22 cellular contexts compared by ENCODE assay signal in the genomic region with DNA sequence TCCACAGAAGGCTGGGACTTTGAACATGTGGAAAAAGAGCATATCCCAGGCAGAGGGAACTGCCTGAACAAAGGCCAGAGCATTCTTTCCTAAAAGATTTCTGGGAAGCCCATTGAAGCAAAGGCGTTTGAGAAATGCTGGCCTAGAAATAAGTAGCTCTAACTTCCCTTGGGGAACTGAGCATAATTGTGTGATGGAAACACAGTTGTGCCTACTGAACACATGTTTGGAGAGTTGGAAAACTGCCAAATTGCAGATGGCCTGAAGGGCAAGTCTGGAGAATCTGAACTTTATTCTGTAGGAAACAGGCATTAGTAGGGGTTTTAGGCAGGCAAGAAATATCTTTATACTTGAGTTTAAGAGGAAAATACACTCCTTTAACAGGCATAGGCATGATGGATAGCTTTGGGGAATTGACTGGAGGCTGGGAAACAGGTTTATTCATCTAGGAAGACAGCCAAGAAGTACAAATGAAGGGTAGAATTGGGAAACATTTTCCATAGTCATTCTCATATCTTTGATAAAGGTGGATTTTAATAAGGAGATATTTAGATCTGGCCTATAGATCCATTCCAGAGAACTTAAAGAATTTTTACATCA.
DNase-seq lines count a peak whose midpoint lies in the region; ATAC-seq, FAIRE-seq and TF ChIP-seq lines count a peak whose summit lies in the region.
"Had no signal": no experiment of that assay in that cellular context is flagged by ENCODE, and none has a peak within 500 bp of the region (broad histone marks: within the 10 kb centered on the region; RNA-seq: fewer than 3 reads in every experiment).

No MANE protein-coding gene starts in this region.

- H3K79me2 ChIP-seq in smooth muscle cell (ENCODE audit: low read depth), result no peaks in the 10 kb centered on the region

- intact Hi-C loops in sigmoid colon (cut with DNase I) (no loop called here), tibial artery (cut with DNase I; ENCODE audit: low total_unique reads) (no loop called here)

- no peak for TF ChIP-seq EP300 in sigmoid colon (IDR thresholded peaks at IDR 0.05)

- H3K9me3 ChIP-seq in smooth muscle cell (replicated peaks; ENCODE audit: low read depth), result no peaks in the 10 kb centered on the region
- no peaks in the 10 kb centered on the region for H3K9me3 ChIP-seq in sigmoid colon
- no peaks in the 10 kb centered on the region for H3K9me3 ChIP-seq in tibial artery
- H3K9me3 ChIP-seq: SJSA1 had no signal

- H3K4me1 ChIP-seq in smooth muscle cell (ENCODE audit: low read depth) (no peaks in the 10 kb centered on the region), sigmoid colon (peaks cover 0 to 13% (median 0%) of the 10 kb centered on the region in 4 donors), tibial artery (peaks cover 0 to 6% (median 0%) of the 10 kb centered on the region in 4 donors)
- H3K4me1 ChIP-seq: SJSA1, stomach, transverse colon had no signal

- H3F3A ChIP-seq in smooth muscle cell (ENCODE audit: low read depth), result no peaks in the 10 kb centered on the region

- H3K27ac ChIP-seq in smooth muscle cell (ENCODE audit: low read depth), result no peak overlapping the region
- H3K27ac ChIP-seq in sigmoid colon, result peak overlapping the region in 1 of 4 donors; percentile 40
- no peak overlapping the region for H3K27ac ChIP-seq in tibial artery
- H3K27ac ChIP-seq: 22Rv1, SJSA1, stomach, transverse colon, VCaP had no signal

- H3K27me3 ChIP-seq in bronchial epithelial cell (ENCODE audit: control insufficient read depth, insufficient read depth, low read length) (no peaks in the 10 kb centered on the region), smooth muscle cell (ENCODE audit: low read depth) (no peaks in the 10 kb centered on the region), sigmoid colon (no peaks in the 10 kb centered on the region), tibial artery (no peaks in the 10 kb centered on the region)
- H3K27me3 ChIP-seq: SJSA1, stomach, transverse colon had no signal

- H3K4me3 ChIP-seq in bronchial epithelial cell (ENCODE audit: low read depth, low read length) (no peak overlapping the region), smooth muscle cell (no peak overlapping the region), sigmoid colon (no peak overlapping the region), tibial artery (no peak overlapping the region)
- H3K4me3 ChIP-seq: SJSA1, stomach, transverse colon had no signal

- no peak for FAIRE-seq in bronchial epithelial cell (lab: Jason Lieb, UNC)
- FAIRE-seq: frontal cortex, GM12891 had no signal

- no peak for TF ChIP-seq POLR2A in sigmoid colon (IDR thresholded peaks at IDR 0.05)

- TF ChIP-seq CTCF in bronchial epithelial cell (IDR thresholded peaks at IDR 0.05; ENCODE audit: insufficient read depth, low read length, severe bottlenecking) (no peak), omental fat pad (IDR thresholded peaks at IDR 0.05) (no peak), smooth muscle cell (IDR thresholded peaks at IDR 0.05; ENCODE audit: borderline replicate concordance, insufficient read depth, poor library complexity, severe bottlenecking) (no peak), sigmoid colon (IDR thresholded peaks at IDR 0.05) (no peak), tibial artery (IDR thresholded peaks at IDR 0.05) (no peak)

- no peaks in the 10 kb centered on the region for H4K20me1 ChIP-seq in smooth muscle cell (ENCODE audit: low read depth)

- no peak overlapping the region for H3K4me2 ChIP-seq in smooth muscle cell

- 36% methylated on average over 1 of the region's 1 CpG for WGBS in smooth muscle cell (ENCODE audit: low lambda C conversion rate)
- WGBS in sigmoid colon, 2 donors, result 60 to 71% methylated on average over 1 of the region's 1 CpG

- no peak overlapping the region for H2AFZ ChIP-seq in smooth muscle cell (ENCODE audit: low read depth)

- ATAC-seq in omental fat pad (ENCODE audit: low FRiP score), result peak; percentile 59

- peak; percentile 3 for DNase-seq in NCI-H1694 treated with DMSO at 0.1 percent for 48 hours (lab: John Stamatoyannopoulos, UW)
- DNase-seq in NCI-H1694 (lab: John Stamatoyannopoulos, UW), result no peak
- peak; percentile 53 for DNase-seq in NCI-H2171 (lab: John Stamatoyannopoulos, UW)
- DNase-seq in bronchial epithelial cell (ENCODE audit: low read depth), result peak; percentile 11
- DNase-seq in omental fat pad (ENCODE audit: low spot score), result no peak
- DNase-seq in smooth muscle cell (lab: John Stamatoyannopoulos, UW; ENCODE audit: unreplicated experiment), result no peak
- no peak for DNase-seq in sigmoid colon
- no peak for DNase-seq in tibial artery
- DNase-seq: activated CD4-positive, alpha-beta T cell treated with anti-CD3 and anti-CD28 coated beads, Interleukin-2, amount 10 ng/mL, durations not matched to agents 7 days and 5 days; activated CD8-positive, alpha-beta memory T cell treated with anti-CD3 and anti-CD28 coated beads, Interleukin-2, amount 50 U/mL, for 48 hours; activated naive CD8-positive, alpha-beta T cell treated with anti-CD3 and anti-CD28 coated beads for 36 hours; DND-41; effector CD4-positive, alpha-beta T cell; Kasumi-1; NK-92 treated with Interleukin-12 subunit alpha and Interleukin-12 subunit beta, amount 100 ng/mL, for 24 hours; stomach; transverse colon had no signal

- no peak overlapping the region for H3K9ac ChIP-seq in smooth muscle cell (ENCODE audit: low read depth)

- H3K36me3 ChIP-seq in bronchial epithelial cell (ENCODE audit: control insufficient read depth, insufficient read depth, low read length) (no peaks in the 10 kb centered on the region), smooth muscle cell (ENCODE audit: low read depth) (no peaks in the 10 kb centered on the region), sigmoid colon (no peaks in the 10 kb centered on the region), tibial artery (no peaks in the 10 kb centered on the region)
- H3K36me3 ChIP-seq: SJSA1, stomach, transverse colon had no signal

Comparison
In these comparisons a context has a peak if more than half of its experiments do, and no peak if none do; other contexts are left out.
1. DNase-seq: peak in NCI-H1694 treated with DMSO at 0.1 percent for 48 hours (single experiment), NCI-H2171 (single experiment) and bronchial epithelial cell (single experiment); none in NCI-H1694 (single experiment), omental fat pad (single experiment), smooth muscle cell (single experiment), sigmoid colon (single experiment) and tibial artery (0 of 2).